In genomic region chr13:23067129-23067528, GRCh38 we compare ENCODE assay signal across 25 cellular contexts.
"Had no signal": no experiment of that assay in that cellular context is flagged by ENCODE, and none has a peak within 500 bp of the region (broad histone marks: within the 10 kb centered on the region; RNA-seq: fewer than 3 reads in every experiment).

No MANE protein-coding gene starts in this region.

- H3K36me3 ChIP-seq: esophagus muscularis mucosa, gastrocnemius medialis, heart right ventricle, lower lobe of right lung had no signal

- H3K27ac ChIP-seq: coronary artery, dorsolateral prefrontal cortex, esophagus muscularis mucosa, gastrocnemius medialis, heart right ventricle, left lung, lower lobe of right lung had no signal

- H3K4me1 Mint-ChIP-seq: naive B cell had no signal

- H3K4me3 Mint-ChIP-seq: mesothelial cell of epicardium, naive B cell had no signal

- DNase-seq: dermis blood vessel endothelial cell; dorsolateral prefrontal cortex; effector CD4-positive, alpha-beta T cell; effector memory CD4-positive, alpha-beta T cell; foreskin fibroblast; foreskin melanocyte; gastrocnemius medialis; glutamatergic neuron; head of caudate nucleus; heart right ventricle; hippocampal formation; left cardiac atrium; left lung; left ventricle myocardium superior; lower lobe of right lung; mesenchymal stem cell; mucosa of descending colon; naive B cell had no signal

- H3K4me3 ChIP-seq: coronary artery, dorsolateral prefrontal cortex, esophagus muscularis mucosa, gastrocnemius medialis, heart right ventricle, left lung, lower lobe of right lung, mucosa of descending colon had no signal

- H3K4me1 ChIP-seq: esophagus muscularis mucosa, gastrocnemius medialis, heart right ventricle, left lung, lower lobe of right lung had no signal

- H3K27me3 ChIP-seq: dorsolateral prefrontal cortex, esophagus muscularis mucosa, gastrocnemius medialis, heart right ventricle, left lung had no signal

- FAIRE-seq: colon, endothelial cell of umbilical vein, islet of Langerhans, keratinocyte had no signal

- H3K9me3 ChIP-seq: esophagus muscularis mucosa, gastrocnemius medialis, lower lobe of right lung, mucosa of descending colon had no signal

- H3K36me3 Mint-ChIP-seq: naive B cell had no signal

- H3K27ac Mint-ChIP-seq: mesothelial cell of epicardium had no signal

- ATAC-seq: gastrocnemius medialis, heart right ventricle, left cardiac atrium, left lung, left ventricle myocardium superior, lower lobe of right lung, mucosa of descending colon had no signal
